1 cellular context compared by ENCODE assay signal in the genomic region with DNA sequence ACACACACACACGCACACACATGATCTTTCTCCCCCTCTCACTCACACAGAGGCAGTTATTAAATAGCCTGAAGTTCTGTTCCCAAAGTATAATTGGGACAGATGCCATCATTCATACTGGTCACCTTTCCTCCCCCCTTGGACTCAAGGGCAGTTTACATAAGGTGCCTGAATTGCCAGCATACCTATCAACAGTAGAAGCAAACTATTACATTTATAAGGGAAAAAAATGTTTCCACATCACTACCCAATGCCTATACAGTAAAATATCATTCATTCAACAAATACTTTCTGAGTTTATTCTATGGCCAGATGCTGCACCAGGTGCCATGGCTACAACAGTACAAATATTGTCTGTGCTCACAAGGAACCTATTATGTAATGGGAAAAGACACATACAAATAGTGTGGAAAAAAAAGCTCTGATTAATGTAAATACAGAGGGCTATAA.
TF ChIP-seq lines count a peak whose summit lies in the region.

No MANE protein-coding gene starts in this region.

TF ChIP-seq in HepG2, 621 proteins besides CTCF, POLR2A, EP300 and RAD21 (continued from another document and continues in another):
- TF ChIP-seq RFXAP (CRISPR knock-in tag; IDR thresholded peaks at IDR 0.05; ENCODE audit: borderline replicate concordance) (no peak), ZNF772 (CRISPR knock-in tag; IDR thresholded peaks at IDR 0.05) (no peak), MXI1 (IDR thresholded peaks at IDR 0.05; ENCODE audit: borderline replicate concordance, low read depth, low read length) (peak; percentile 38; the same call in 1 of the 3 replicates), ETV6 (CRISPR knock-in tag; conservative IDR thresholded peaks at IDR 0.05) (no peak), TOPORS (CRISPR knock-in tag; IDR thresholded peaks at IDR 0.05) (no peak), GFI1 (CRISPR knock-in tag; IDR thresholded peaks at IDR 0.05; ENCODE audit: borderline replicate concordance) (no peak), ZFP36L1 (CRISPR knock-in tag; IDR thresholded peaks at IDR 0.05) (no peak), ATRX (CRISPR knock-in tag; IDR thresholded peaks at IDR 0.05; ENCODE audit: borderline replicate concordance) (no peak), ZNF326 (CRISPR knock-in tag; IDR thresholded peaks at IDR 0.05; ENCODE audit: borderline replicate concordance) (no peak), SMAD3 (CRISPR knock-in tag; IDR thresholded peaks at IDR 0.05) (no peak), ZBTB21 (CRISPR knock-in tag; IDR thresholded peaks at IDR 0.05) (no peak), ZNF672 (CRISPR knock-in tag; IDR thresholded peaks at IDR 0.05) (no peak), ZNF224 (CRISPR knock-in tag; IDR thresholded peaks at IDR 0.05) (no peak), ZNF230 (CRISPR knock-in tag; IDR thresholded peaks at IDR 0.05) (no peak), MTA3 (CRISPR knock-in tag; IDR thresholded peaks at IDR 0.05) (no peak), LCORL (IDR thresholded peaks at IDR 0.05) (no peak), LCORL (CRISPR knock-in tag; IDR thresholded peaks at IDR 0.05) (no peak), SMARCE1 (IDR thresholded peaks at IDR 0.05; ENCODE audit: borderline replicate concordance) (no peak), ZNF724P (CRISPR knock-in tag; IDR thresholded peaks at IDR 0.05; ENCODE audit: borderline replicate concordance) (no peak), REPIN1 (CRISPR knock-in tag; IDR thresholded peaks at IDR 0.05; ENCODE audit: borderline replicate concordance, low read depth) (peak; percentile 42; the same call in 1 of the 2 replicates), FOXO1 (CRISPR knock-in tag; IDR thresholded peaks at IDR 0.05) (no peak), ELF4 (CRISPR knock-in tag; IDR thresholded peaks at IDR 0.05; ENCODE audit: borderline replicate concordance) (no peak), ZNF570 (CRISPR knock-in tag; IDR thresholded peaks at IDR 0.05; ENCODE audit: borderline replicate concordance) (no peak), TP53 (CRISPR knock-in tag; conservative IDR thresholded peaks at IDR 0.05) (no peak), ZNF564 (CRISPR knock-in tag; IDR thresholded peaks at IDR 0.05) (no peak), MBNL3 (CRISPR knock-in tag; conservative IDR thresholded peaks at IDR 0.05) (no peak), SOX6 (IDR thresholded peaks at IDR 0.05) (no peak), SOX6 (CRISPR knock-in tag; IDR thresholded peaks at IDR 0.05) (no peak), KAT7 (CRISPR knock-in tag; IDR thresholded peaks at IDR 0.05; ENCODE audit: borderline replicate concordance) (no peak), KDM5A (IDR thresholded peaks at IDR 0.05; ENCODE audit: borderline replicate concordance, low read length) (no peak), NFIB (CRISPR knock-in tag; IDR thresholded peaks at IDR 0.05; ENCODE audit: borderline replicate concordance) (no peak), MED1 (CRISPR knock-in tag; IDR thresholded peaks at IDR 0.05) (no peak), KLF16 (CRISPR knock-in tag; IDR thresholded peaks at IDR 0.05) (no peak), SP5 (CRISPR knock-in tag; IDR thresholded peaks at IDR 0.05; ENCODE audit: borderline replicate concordance, low read depth) (no peak), AGO1 (IDR thresholded peaks at IDR 0.05; ENCODE audit: low read depth, low read length, poor library complexity, severe bottlenecking) (no peak), MTF1 (CRISPR knock-in tag; IDR thresholded peaks at IDR 0.05) (no peak), RFX3 (CRISPR knock-in tag; IDR thresholded peaks at IDR 0.05) (peak; percentile 67)
- TF ChIP-seq, protein P1, sequence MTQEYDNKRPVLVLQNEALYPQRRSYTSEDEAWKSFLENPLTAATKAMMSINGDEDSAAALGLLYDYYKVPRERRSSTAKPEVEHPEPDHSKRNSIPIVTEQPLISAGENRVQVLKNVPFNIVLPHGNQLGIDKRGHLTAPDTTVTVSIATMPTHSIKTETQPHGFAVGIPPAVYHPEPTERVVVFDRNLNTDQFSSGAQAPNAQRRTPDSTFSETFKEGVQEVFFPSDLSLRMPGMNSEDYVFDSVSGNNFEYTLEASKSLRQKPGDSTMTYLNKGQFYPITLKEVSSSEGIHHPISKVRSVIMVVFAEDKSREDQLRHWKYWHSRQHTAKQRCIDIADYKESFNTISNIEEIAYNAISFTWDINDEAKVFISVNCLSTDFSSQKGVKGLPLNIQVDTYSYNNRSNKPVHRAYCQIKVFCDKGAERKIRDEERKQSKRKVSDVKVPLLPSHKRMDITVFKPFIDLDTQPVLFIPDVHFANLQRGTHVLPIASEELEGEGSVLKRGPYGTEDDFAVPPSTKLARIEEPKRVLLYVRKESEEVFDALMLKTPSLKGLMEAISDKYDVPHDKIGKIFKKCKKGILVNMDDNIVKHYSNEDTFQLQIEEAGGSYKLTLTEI (CRISPR knock-in tag; conservative IDR thresholded peaks at IDR 0.05), result no peak
- TF ChIP-seq, protein P2, sequence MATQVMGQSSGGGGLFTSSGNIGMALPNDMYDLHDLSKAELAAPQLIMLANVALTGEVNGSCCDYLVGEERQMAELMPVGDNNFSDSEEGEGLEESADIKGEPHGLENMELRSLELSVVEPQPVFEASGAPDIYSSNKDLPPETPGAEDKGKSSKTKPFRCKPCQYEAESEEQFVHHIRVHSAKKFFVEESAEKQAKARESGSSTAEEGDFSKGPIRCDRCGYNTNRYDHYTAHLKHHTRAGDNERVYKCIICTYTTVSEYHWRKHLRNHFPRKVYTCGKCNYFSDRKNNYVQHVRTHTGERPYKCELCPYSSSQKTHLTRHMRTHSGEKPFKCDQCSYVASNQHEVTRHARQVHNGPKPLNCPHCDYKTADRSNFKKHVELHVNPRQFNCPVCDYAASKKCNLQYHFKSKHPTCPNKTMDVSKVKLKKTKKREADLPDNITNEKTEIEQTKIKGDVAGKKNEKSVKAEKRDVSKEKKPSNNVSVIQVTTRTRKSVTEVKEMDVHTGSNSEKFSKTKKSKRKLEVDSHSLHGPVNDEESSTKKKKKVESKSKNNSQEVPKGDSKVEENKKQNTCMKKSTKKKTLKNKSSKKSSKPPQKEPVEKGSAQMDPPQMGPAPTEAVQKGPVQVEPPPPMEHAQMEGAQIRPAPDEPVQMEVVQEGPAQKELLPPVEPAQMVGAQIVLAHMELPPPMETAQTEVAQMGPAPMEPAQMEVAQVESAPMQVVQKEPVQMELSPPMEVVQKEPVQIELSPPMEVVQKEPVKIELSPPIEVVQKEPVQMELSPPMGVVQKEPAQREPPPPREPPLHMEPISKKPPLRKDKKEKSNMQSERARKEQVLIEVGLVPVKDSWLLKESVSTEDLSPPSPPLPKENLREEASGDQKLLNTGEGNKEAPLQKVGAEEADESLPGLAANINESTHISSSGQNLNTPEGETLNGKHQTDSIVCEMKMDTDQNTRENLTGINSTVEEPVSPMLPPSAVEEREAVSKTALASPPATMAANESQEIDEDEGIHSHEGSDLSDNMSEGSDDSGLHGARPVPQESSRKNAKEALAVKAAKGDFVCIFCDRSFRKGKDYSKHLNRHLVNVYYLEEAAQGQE (IDR thresholded peaks at IDR 0.05; ENCODE audit: borderline replicate concordance in 1 of 2, low read depth in 1 of 2, low read length in 2 of 2), result no peak
- TF ChIP-seq, protein P3, sequence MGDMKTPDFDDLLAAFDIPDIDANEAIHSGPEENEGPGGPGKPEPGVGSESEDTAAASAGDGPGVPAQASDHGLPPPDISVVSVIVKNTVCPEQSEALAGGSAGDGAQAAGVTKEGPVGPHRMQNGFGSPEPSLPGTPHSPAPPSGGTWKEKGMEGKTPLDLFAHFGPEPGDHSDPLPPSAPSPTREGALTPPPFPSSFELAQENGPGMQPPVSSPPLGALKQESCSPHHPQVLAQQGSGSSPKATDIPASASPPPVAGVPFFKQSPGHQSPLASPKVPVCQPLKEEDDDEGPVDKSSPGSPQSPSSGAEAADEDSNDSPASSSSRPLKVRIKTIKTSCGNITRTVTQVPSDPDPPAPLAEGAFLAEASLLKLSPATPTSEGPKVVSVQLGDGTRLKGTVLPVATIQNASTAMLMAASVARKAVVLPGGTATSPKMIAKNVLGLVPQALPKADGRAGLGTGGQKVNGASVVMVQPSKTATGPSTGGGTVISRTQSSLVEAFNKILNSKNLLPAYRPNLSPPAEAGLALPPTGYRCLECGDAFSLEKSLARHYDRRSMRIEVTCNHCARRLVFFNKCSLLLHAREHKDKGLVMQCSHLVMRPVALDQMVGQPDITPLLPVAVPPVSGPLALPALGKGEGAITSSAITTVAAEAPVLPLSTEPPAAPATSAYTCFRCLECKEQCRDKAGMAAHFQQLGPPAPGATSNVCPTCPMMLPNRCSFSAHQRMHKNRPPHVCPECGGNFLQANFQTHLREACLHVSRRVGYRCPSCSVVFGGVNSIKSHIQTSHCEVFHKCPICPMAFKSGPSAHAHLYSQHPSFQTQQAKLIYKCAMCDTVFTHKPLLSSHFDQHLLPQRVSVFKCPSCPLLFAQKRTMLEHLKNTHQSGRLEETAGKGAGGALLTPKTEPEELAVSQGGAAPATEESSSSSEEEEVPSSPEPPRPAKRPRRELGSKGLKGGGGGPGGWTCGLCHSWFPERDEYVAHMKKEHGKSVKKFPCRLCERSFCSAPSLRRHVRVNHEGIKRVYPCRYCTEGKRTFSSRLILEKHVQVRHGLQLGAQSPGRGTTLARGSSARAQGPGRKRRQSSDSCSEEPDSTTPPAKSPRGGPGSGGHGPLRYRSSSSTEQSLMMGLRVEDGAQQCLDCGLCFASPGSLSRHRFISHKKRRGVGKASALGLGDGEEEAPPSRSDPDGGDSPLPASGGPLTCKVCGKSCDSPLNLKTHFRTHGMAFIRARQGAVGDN (CRISPR knock-in tag; IDR thresholded peaks at IDR 0.05), result no peak
- TF ChIP-seq, protein P4, sequence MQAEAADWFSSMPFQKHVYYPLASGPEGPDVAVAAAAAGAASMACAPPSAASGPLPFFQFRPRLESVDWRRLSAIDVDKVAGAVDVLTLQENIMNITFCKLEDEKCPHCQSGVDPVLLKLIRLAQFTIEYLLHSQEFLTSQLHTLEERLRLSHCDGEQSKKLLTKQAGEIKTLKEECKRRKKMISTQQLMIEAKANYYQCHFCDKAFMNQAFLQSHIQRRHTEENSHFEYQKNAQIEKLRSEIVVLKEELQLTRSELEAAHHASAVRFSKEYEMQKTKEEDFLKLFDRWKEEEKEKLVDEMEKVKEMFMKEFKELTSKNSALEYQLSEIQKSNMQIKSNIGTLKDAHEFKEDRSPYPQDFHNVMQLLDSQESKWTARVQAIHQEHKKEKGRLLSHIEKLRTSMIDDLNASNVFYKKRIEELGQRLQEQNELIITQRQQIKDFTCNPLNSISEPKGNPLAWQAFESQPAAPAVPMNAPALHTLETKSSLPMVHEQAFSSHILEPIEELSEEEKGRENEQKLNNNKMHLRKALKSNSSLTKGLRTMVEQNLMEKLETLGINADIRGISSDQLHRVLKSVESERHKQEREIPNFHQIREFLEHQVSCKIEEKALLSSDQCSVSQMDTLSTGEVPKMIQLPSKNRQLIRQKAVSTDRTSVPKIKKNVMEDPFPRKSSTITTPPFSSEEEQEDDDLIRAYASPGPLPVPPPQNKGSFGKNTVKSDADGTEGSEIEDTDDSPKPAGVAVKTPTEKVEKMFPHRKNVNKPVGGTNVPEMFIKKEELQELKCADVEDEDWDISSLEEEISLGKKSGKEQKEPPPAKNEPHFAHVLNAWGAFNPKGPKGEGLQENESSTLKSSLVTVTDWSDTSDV (CRISPR knock-in tag; IDR thresholded peaks at IDR 0.05), result no peak
- TF ChIP-seq, protein P5, sequence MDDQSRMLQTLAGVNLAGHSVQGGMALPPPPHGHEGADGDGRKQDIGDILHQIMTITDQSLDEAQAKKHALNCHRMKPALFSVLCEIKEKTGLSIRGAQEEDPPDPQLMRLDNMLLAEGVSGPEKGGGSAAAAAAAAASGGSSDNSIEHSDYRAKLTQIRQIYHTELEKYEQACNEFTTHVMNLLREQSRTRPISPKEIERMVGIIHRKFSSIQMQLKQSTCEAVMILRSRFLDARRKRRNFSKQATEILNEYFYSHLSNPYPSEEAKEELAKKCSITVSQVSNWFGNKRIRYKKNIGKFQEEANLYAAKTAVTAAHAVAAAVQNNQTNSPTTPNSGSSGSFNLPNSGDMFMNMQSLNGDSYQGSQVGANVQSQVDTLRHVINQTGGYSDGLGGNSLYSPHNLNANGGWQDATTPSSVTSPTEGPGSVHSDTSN (CRISPR knock-in tag; IDR thresholded peaks at IDR 0.05; ENCODE audit: borderline replicate concordance), result no peak
- TF ChIP-seq, protein P6, sequence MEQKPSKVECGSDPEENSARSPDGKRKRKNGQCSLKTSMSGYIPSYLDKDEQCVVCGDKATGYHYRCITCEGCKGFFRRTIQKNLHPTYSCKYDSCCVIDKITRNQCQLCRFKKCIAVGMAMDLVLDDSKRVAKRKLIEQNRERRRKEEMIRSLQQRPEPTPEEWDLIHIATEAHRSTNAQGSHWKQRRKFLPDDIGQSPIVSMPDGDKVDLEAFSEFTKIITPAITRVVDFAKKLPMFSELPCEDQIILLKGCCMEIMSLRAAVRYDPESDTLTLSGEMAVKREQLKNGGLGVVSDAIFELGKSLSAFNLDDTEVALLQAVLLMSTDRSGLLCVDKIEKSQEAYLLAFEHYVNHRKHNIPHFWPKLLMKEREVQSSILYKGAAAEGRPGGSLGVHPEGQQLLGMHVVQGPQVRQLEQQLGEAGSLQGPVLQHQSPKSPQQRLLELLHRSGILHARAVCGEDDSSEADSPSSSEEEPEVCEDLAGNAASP (CRISPR knock-in tag; IDR thresholded peaks at IDR 0.05; ENCODE audit: borderline replicate concordance), result no peak
- TF ChIP-seq, protein P7, sequence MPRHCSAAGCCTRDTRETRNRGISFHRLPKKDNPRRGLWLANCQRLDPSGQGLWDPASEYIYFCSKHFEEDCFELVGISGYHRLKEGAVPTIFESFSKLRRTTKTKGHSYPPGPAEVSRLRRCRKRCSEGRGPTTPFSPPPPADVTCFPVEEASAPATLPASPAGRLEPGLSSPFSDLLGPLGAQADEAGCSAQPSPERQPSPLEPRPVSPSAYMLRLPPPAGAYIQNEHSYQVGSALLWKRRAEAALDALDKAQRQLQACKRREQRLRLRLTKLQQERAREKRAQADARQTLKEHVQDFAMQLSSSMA (CRISPR knock-in tag; IDR thresholded peaks at IDR 0.05), result no peak
- TF ChIP-seq, protein P8, sequence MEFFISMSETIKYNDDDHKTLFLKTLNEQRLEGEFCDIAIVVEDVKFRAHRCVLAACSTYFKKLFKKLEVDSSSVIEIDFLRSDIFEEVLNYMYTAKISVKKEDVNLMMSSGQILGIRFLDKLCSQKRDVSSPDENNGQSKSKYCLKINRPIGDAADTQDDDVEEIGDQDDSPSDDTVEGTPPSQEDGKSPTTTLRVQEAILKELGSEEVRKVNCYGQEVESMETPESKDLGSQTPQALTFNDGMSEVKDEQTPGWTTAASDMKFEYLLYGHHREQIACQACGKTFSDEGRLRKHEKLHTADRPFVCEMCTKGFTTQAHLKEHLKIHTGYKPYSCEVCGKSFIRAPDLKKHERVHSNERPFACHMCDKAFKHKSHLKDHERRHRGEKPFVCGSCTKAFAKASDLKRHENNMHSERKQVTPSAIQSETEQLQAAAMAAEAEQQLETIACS (CRISPR knock-in tag; IDR thresholded peaks at IDR 0.05), result no peak
- TF ChIP-seq, protein P9, sequence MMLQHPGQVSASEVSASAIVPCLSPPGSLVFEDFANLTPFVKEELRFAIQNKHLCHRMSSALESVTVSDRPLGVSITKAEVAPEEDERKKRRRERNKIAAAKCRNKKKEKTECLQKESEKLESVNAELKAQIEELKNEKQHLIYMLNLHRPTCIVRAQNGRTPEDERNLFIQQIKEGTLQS (CRISPR knock-in tag; IDR thresholded peaks at IDR 0.05), result no peak
